ENCODE assay signal across 13 cellular contexts in the genomic region with DNA sequence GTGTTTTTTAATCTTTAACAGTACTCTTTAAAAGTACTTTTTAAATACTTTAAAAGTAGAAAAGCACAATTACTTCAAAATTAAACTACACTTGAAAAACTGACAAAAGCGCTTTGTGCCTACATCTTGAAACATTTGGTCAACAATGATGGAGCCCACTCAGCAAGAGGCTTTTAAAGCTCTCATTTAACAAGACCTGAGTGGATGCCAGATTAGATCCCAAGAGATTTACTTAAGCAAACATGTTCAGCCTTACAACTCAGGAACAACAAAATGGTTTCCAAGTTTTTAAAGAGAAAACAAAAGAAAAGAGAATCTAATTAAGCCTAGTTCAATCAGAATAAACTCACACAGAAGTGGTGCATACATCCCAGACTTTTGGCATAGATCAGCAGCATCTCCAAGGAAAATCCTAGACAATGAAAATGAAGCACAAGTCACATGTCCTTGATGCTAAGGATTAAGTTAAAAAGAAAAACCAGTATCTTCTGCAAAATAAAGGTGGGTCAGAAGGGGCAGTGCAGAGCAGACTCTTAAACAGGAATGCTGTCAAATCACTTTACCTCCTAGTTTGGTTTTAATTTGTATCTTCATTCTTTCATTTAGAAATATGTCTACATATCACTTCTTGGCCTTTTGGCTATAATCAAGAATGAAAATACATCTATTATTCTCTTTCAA. TPM values are rescaled to one million over a fixed set of nuclear protein-coding genes. Genes with fewer than 3 reads are reported as not detected.
A peak's percentile ranks its signal among the peaks of the same experiment; 100 is the strongest.
DNase-seq lines count a peak whose midpoint lies in the region; ATAC-seq lines count a peak whose summit lies in the region.
"Had no signal": no experiment of that assay in that cellular context is flagged by ENCODE, and none has a peak within 500 bp of the region (broad histone marks: within the 10 kb centered on the region; RNA-seq: fewer than 3 reads in every experiment).

No MANE protein-coding gene starts in this region.

- ATAC-seq in left ventricle myocardium superior (peak; percentile 65), Right ventricle myocardium inferior (no peak), HG03432 (IDR thresholded peaks at IDR 0.05; ENCODE audit: unreplicated experiment) (no peak), GM18907 (IDR thresholded peaks at IDR 0.05; ENCODE audit: unreplicated experiment) (no peak)
- ATAC-seq in activated naive CD4-positive, alpha-beta T cell treated with anti-CD3 and anti-CD28 coated beads, Interleukin-2, amount 50 U/mL, for 72 hours = no peak
- ATAC-seq: activated T-cell treated with anti-CD3 and anti-CD28 coated beads, Interleukin-2, amount 50 U/mL, for 4 hours had no signal

- intact Hi-C loops in left ventricle myocardium superior (cut with micrococcal nuclease) = no loop called here
- intact Hi-C loops in Right ventricle myocardium inferior (cut with DNase I) = no loop called here

- no peak overlapping the region for H3K27ac Mint-ChIP-seq in activated naive CD4-positive, alpha-beta T cell treated with anti-CD3 and anti-CD28 coated beads, Interleukin-2, amount 50 U/mL, for 72 hours

- DNase-seq in left ventricle myocardium superior (no peak), Right ventricle myocardium inferior (ENCODE audit: missing footprints) (no peak), NCI-H524 (lab: John Stamatoyannopoulos, UW) (peak; percentile 37 to 56), fibroblast of peridontal ligament (ENCODE audit: extremely low read depth) (peak; percentile 92), inferior parietal cortex (ENCODE audit: extremely low spot score) (no peak)
- DNase-seq in activated naive CD4-positive, alpha-beta T cell treated with anti-CD3 and anti-CD28 coated beads, Interleukin-2, amount 50 U/mL, for 72 hours (ENCODE audit: low spot score in 2 of 2) = no peak
- DNase-seq: activated T-cell treated with anti-CD3 and anti-CD28 coated beads, Interleukin-2, amount 50 U/mL, for 4 hours; amygdala; DND-41; GOT3; stimulated activated CD8-positive, alpha-beta memory T cell treated with anti-CD3 and anti-CD28 coated beads, Interleukin-4, amount 100 ng/mL, for 48 hours had no signal

- no peaks in the 10 kb centered on the region for H3K9me3 Mint-ChIP-seq in activated naive CD4-positive, alpha-beta T cell treated with anti-CD3 and anti-CD28 coated beads, Interleukin-2, amount 50 U/mL, for 72 hours

- H3K36me3 Mint-ChIP-seq in activated naive CD4-positive, alpha-beta T cell treated with anti-CD3 and anti-CD28 coated beads, Interleukin-2, amount 50 U/mL, for 72 hours = peaks cover 0 to 11% of the 10 kb centered on the region in 2 donors

RNA-seq across cellular contexts. Expression of a gene that starts 26.2 kb away (rescaled TPM):
- total RNA-seq in left ventricle myocardium superior (109 TPM), Right ventricle myocardium inferior (108 TPM)
- total RNA-seq in activated naive CD4-positive, alpha-beta T cell treated with anti-CD3 and anti-CD28 coated beads, Interleukin-2, amount 50 U/mL, for 72 hours = 10 to 100 TPM; 15.8 to 18.4 TPM

Comparison
In these comparisons a context has a peak if more than half of its experiments do, and no peak if none do; other contexts are left out.
1. DNase-seq: peak in NCI-H524 (2 of 2) and fibroblast of peridontal ligament (single experiment); none in left ventricle myocardium superior (single experiment), Right ventricle myocardium inferior (single experiment), inferior parietal cortex (single experiment) and activated naive CD4-positive, alpha-beta T cell treated with anti-CD3 and anti-CD28 coated beads, Interleukin-2, amount 50 U/mL, for 72 hours (0 of 2).